19 cellular contexts compared by ENCODE assay signal in genomic region chr19:33281296-33281926, GRCh38. TPM values are rescaled to one million over a fixed set of nuclear protein-coding genes. Genes with fewer than 3 reads are reported as not detected.
DNase-seq lines count a peak whose midpoint lies in the region; ATAC-seq and TF ChIP-seq lines count a peak whose summit lies in the region.
"Had no signal": no experiment of that assay in that cellular context is flagged by ENCODE, and none has a peak within 500 bp of the region (broad histone marks: within the 10 kb centered on the region; RNA-seq: fewer than 3 reads in every experiment).

No MANE protein-coding gene starts in this region.

- H3K9ac ChIP-seq in PC-3 (ENCODE audit: low read length) = no peak overlapping the region
- H3K9ac ChIP-seq in skeletal muscle satellite cell (ENCODE audit: low read depth, low read length) = peak overlapping the region; percentile 70

- DNase-seq in PC-3 = no peak
- no peak for DNase-seq in left colon
- DNase-seq in NCI-H524 treated with DMSO at 0.1 percent for 48 hours (lab: John Stamatoyannopoulos, UW) = no peak
- DNase-seq in GM10248 (ENCODE audit: extremely low spot score) = no peak
- no peak for DNase-seq in activated gamma-delta T cell treated with Interleukin-2 at 50 U/mL for 16 hours
- DNase-seq in AG20443 (ENCODE audit: low spot score) = no peak
- DNase-seq: DMS153, HCEC 1CT, MM.1S, NCI-H1105, NCI-H187, NCI-H2171, NCI-H82, SHP77 had no signal

- H4K20me1 ChIP-seq in PC-3 (ENCODE audit: low read length) = no peaks in the 10 kb centered on the region

- no peaks in the 10 kb centered on the region for H3K9me3 ChIP-seq in PC-3 (ENCODE audit: low read length)
- H3K9me3 ChIP-seq in skeletal muscle satellite cell (replicated peaks; ENCODE audit: low read length) = no peaks in the 10 kb centered on the region

- POLR2A ChIA-PET in PC-3 (lab: Charles Lee; ENCODE audit: unreplicated experiment) = no interaction called here
- POLR2A ChIA-PET in GM10248 (lab: Yijun Ruan, JAX) = no interaction called here

- intact Hi-C loops in PC-3 (cut with micrococcal nuclease) (no loop called here), left colon (cut with DNase I, micrococcal nuclease) (no loop called here)

- H3K27me3 ChIP-seq in PC-3 (ENCODE audit: low read length) (no peaks in the 10 kb centered on the region), skeletal muscle satellite cell (ENCODE audit: control insufficient read depth, insufficient read depth, low read length) (peaks cover 24% of the 10 kb centered on the region)

- H2AFZ ChIP-seq in PC-3 (ENCODE audit: low read length) = no peak overlapping the region

- peaks cover 19% of the 10 kb centered on the region for H3K4me1 ChIP-seq in PC-3 (ENCODE audit: insufficient read depth, low read length)
- peaks cover 19% of the 10 kb centered on the region for H3K4me1 ChIP-seq in skeletal muscle satellite cell (ENCODE audit: control insufficient read depth, insufficient read depth, low read length)

- no peak overlapping the region for H3K4me3 ChIP-seq in PC-3 (ENCODE audit: low read length)
- H3K4me3 ChIP-seq in skeletal muscle satellite cell (ENCODE audit: low read length) = peak overlapping the region; percentile 44

- H3K9me2 ChIP-seq in PC-3 (replicated peaks; ENCODE audit: low read length) = no peaks in the 10 kb centered on the region

- TF ChIP-seq CTCF in PC-3 (conservative IDR thresholded peaks at IDR 0.05; ENCODE audit: low read depth, low read length) (no peak), GM10248 (IDR thresholded peaks at IDR 0.05; ENCODE audit: control extremely low read depth, extremely low read depth, low read depth, missing control alignments) (no peak)

- H3K4me2 ChIP-seq in PC-3 (ENCODE audit: low read length) (peak overlapping the region; percentile 58; the same call in 1 of the 2 replicates), skeletal muscle satellite cell (ENCODE audit: low read length) (peak overlapping the region; percentile 72)

- ATAC-seq in GM19395 (IDR thresholded peaks at IDR 0.05; ENCODE audit: unreplicated experiment) = peak; percentile 11
- ATAC-seq in PC-3 = no peak
- ATAC-seq in left colon = peak; percentile 45
- ATAC-seq: Panc1 had no signal

- no TSS peak for BruUV-seq in PC-3 (replicated peaks; lab: Mats Ljungman, UMichigan)

- no peaks in the 10 kb centered on the region for H3K79me2 ChIP-seq in PC-3 (ENCODE audit: low read length)

- CTCF ChIA-PET in PC-3 (lab: Charles Lee) (no interaction called here), GM10248 (lab: Yijun Ruan, JAX) (no interaction called here)

- H3K27ac ChIP-seq in PC-3 (ENCODE audit: low read length) = peak overlapping the region; percentile 55
- H3K27ac ChIP-seq: C4-2B had no signal

- no peaks in the 10 kb centered on the region for H3F3A ChIP-seq in PC-3 (ENCODE audit: low read length, unreplicated experiment)

- H3K36me3 ChIP-seq in PC-3 (ENCODE audit: low read depth, low read length) (no peaks in the 10 kb centered on the region), skeletal muscle satellite cell (ENCODE audit: insufficient read depth, low read length) (no peaks in the 10 kb centered on the region)

RNA-seq across cellular contexts. Expression of gene CEBPA, which starts 20.9 kb away (rescaled TPM):
- total RNA-seq in PC-3 (2014; rRNA removed) (2.9 and 6.3 TPM in 2 replicates), left colon (10 to 100 TPM; 70.6 to 73.5 TPM)
- total RNA-seq in skeletal muscle satellite cell (2012; rRNA removed) = 0.44 and 0.51 TPM in 2 replicates

RNA-seq across cellular contexts. Expression of gene SLC7A10, which starts 55.8 kb away (rescaled TPM):
- total RNA-seq in PC-3 (2014; rRNA removed) (not detected in 2 replicates), left colon (under 1 TPM in 1 of 2 donors, not detected in 1; 0.22 TPM)
- total RNA-seq in skeletal muscle satellite cell (2012; rRNA removed) = not detected in 2 replicates
- total RNA-seq: NCI-H460 had no signal
